Comparison of ENCODE assay signal across 10 cellular contexts in the genomic region with DNA sequence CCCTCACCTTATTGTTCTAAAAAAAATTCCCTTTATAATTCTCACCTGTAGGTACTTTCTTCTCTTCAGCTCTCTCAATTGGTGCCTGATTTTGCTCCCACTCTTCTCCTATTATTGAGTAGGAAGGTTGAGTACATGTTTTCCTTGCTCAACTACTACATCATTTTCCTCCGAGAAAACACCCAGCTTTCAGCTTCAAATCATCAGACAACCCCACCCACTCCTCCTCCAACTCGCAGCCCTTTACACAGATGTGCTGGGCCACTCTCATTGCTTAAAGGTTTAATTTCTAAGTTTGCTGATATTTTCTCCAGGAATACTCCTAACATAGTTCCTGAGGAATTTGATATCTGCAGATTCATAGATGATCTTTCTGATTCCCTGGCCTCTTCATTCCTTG.
"Had no signal": no experiment of that assay in that cellular context is flagged by ENCODE, and none has a peak within 500 bp of the region (broad histone marks: within the 10 kb centered on the region; RNA-seq: fewer than 3 reads in every experiment).

No MANE protein-coding gene starts in this region.

- H3K36me3 ChIP-seq: HAP-1 had no signal

- FAIRE-seq: HTR-8/SVneo had no signal

- H3K9me3 ChIP-seq: HAP-1 had no signal

- H3K4me3 ChIP-seq: GM23248, HAP-1 had no signal

- H3K27ac Mint-ChIP-seq: HFFc6 had no signal

- H3K27ac ChIP-seq: GM23248, KMS-11 had no signal

- ATAC-seq: HCT116 had no signal

- DNase-seq: GM23248, H7, HFFc6, IMR-90, Karpas-422, KBM-7 had no signal

- H3K4me3 Mint-ChIP-seq: HFFc6 had no signal

- H3K9me3 Mint-ChIP-seq: HFFc6 had no signal

- H2AFZ ChIP-seq: GM23248 had no signal

- H3K4me2 ChIP-seq: KMS-11 had no signal

- H3K9ac ChIP-seq: GM23248, KMS-11 had no signal
